ENCODE assay signal across 19 cellular contexts in genomic region chr14:33555710-33556350, GRCh38.
DNase-seq lines count a peak whose midpoint lies in the region; ATAC-seq, FAIRE-seq and TF ChIP-seq lines count a peak whose summit lies in the region.
"Had no signal": no experiment of that assay in that cellular context is flagged by ENCODE, and none has a peak within 500 bp of the region (broad histone marks: within the 10 kb centered on the region; RNA-seq: fewer than 3 reads in every experiment).

No MANE protein-coding gene starts in this region.

- BruUV-seq in GM12878 (replicated peaks; lab: Mats Ljungman, UMichigan) = no TSS peak

- POLR2A ChIA-PET in GM12878 (lab: Charles Lee) = interaction anchor here (1.0 to 7.9 kb wide), 5 partner anchors 8 to 24 kb away, joined by 3 to 81 read pairs (median 5); no protein-coding TSS in a partner anchor

- RAD21 ChIA-PET in GM12878 (lab: Charles Lee; ENCODE audit: unreplicated experiment) = interaction anchor here (0.6 to 12.9 kb wide), 6 partner anchors 10 to 44 kb away, joined by 3 to 176 read pairs (median 3); no protein-coding TSS in a partner anchor

- intact Hi-C loops in GM12878 (cut with micrococcal nuclease; ENCODE audit: unreplicated experiment) = no loop called here

- ATAC-seq in RWPE2 (ENCODE audit: low read depth) = no peak; the same call in 2 of the 3 replicates
- no peak for ATAC-seq in GM12878
- no peak for ATAC-seq in GM21447 (IDR thresholded peaks at IDR 0.05; ENCODE audit: unreplicated experiment)

- H4K20me1 ChIP-seq in GM12878 (ENCODE audit: control insufficient read depth, insufficient read depth) (no peaks in the 10 kb centered on the region), smooth muscle cell (ENCODE audit: low read depth) (no peaks in the 10 kb centered on the region)

- no peak for TF ChIP-seq RAD21 in GM12878 (IDR thresholded peaks at IDR 0.05; ENCODE audit: insufficient read depth, low read depth, low read length)

- in situ Hi-C loops in GM12878 (cut with MboI) = no loop called here

- H3F3A ChIP-seq in smooth muscle cell (ENCODE audit: low read depth) = no peaks in the 10 kb centered on the region

- no peaks in the 10 kb centered on the region for H3K9me3 ChIP-seq in RWPE2 (ENCODE audit: severe bottlenecking)
- no peaks in the 10 kb centered on the region for H3K9me3 ChIP-seq in GM12878 (replicated peaks; ENCODE audit: control insufficient read depth, insufficient read depth, low read length)
- no peaks in the 10 kb centered on the region for H3K9me3 ChIP-seq in smooth muscle cell (replicated peaks; ENCODE audit: low read depth)
- H3K9me3 ChIP-seq: Peyer's patch had no signal

- FAIRE-seq in GM12878 (lab: Jason Lieb, UNC) = no peak
- FAIRE-seq: HTR-8/SVneo had no signal

- TF ChIP-seq CTCF in RWPE2 (IDR thresholded peaks at IDR 0.05; ENCODE audit: poor library complexity, severe bottlenecking) (no peak), GM12878 (IDR thresholded peaks at IDR 0.05 in 2 of 3, conservative IDR thresholded peaks at IDR 0.05 in 1 of 3; ENCODE audit: control insufficient read depth in 2 of 3, extremely low read depth in 1 of 3, insufficient read depth in 1 of 3, low read depth in 3 of 3, low read length in 3 of 3) (no peak), fibroblast of the aortic adventitia (IDR thresholded peaks at IDR 0.05; ENCODE audit: insufficient read depth, low read length) (no peak), smooth muscle cell (IDR thresholded peaks at IDR 0.05; ENCODE audit: borderline replicate concordance, insufficient read depth, poor library complexity, severe bottlenecking) (no peak)

- peak overlapping the region; percentile 51 for H3K27ac ChIP-seq in RWPE2 (ENCODE audit: poor library complexity, severe bottlenecking)
- H3K27ac ChIP-seq in GM12878 (ENCODE audit: control insufficient read depth, insufficient read depth) = no peak overlapping the region
- peak overlapping the region; percentile 76 for H3K27ac ChIP-seq in smooth muscle cell (ENCODE audit: low read depth)
- H3K27ac ChIP-seq in substantia nigra (ENCODE audit: low read depth, low read length, poor library complexity, severe bottlenecking) = no peak overlapping the region
- H3K27ac ChIP-seq: C4-2B, Peyer's patch had no signal

- H3K4me1 ChIP-seq in RWPE2 (ENCODE audit: insufficient read depth, poor library complexity, severe bottlenecking) (peaks cover 14% of the 10 kb centered on the region), GM12878 (ENCODE audit: control insufficient read depth, insufficient read depth, low read length) (no peaks in the 10 kb centered on the region), smooth muscle cell (ENCODE audit: low read depth) (peaks cover 23% of the 10 kb centered on the region)
- H3K4me1 ChIP-seq: Peyer's patch had no signal

- no peak overlapping the region for H3K4me2 ChIP-seq in GM12878 (ENCODE audit: control insufficient read depth, insufficient read depth)
- peak overlapping the region; percentile 18 for H3K4me2 ChIP-seq in smooth muscle cell

- H3K4me3 ChIP-seq in RWPE2 (ENCODE audit: severe bottlenecking) = no peak overlapping the region
- H3K4me3 ChIP-seq in GM12878 = no peak overlapping the region
- H3K4me3 ChIP-seq in fibroblast of the aortic adventitia (ENCODE audit: low read depth, low read length) = no peak overlapping the region
- H3K4me3 ChIP-seq in smooth muscle cell = no peak overlapping the region
- H3K4me3 ChIP-seq: Peyer's patch had no signal

- H3K36me3 ChIP-seq in RWPE2 (ENCODE audit: low read depth) (no peaks in the 10 kb centered on the region), GM12878 (ENCODE audit: control insufficient read depth in 2 of 2, insufficient read depth in 2 of 2, low read length in 1 of 2) (no peaks in the 10 kb centered on the region), smooth muscle cell (ENCODE audit: low read depth) (no peaks in the 10 kb centered on the region)
- H3K36me3 ChIP-seq: Peyer's patch had no signal

- H3K9ac ChIP-seq in GM12878 (ENCODE audit: control insufficient read depth, insufficient read depth, low read length) (no peak overlapping the region), smooth muscle cell (ENCODE audit: low read depth) (no peak overlapping the region)

- TF ChIP-seq EP300 in GM12878 (IDR thresholded peaks at IDR 0.05; ENCODE audit: borderline replicate concordance in 1 of 2, control insufficient read depth in 1 of 2, low read depth in 2 of 2, low read length in 2 of 2) = no peak

- SMC1A ChIA-PET in GM12878 (lab: Charles Lee; ENCODE audit: uncharacterized antibody, unreplicated experiment) = interaction anchor here (1.0 to 8.6 kb wide), 14 partner anchors 8 to 97 kb away, joined by 3 to 176 read pairs (median 4); no protein-coding TSS in a partner anchor

- no peaks in the 10 kb centered on the region for H3K79me2 ChIP-seq in GM12878 (ENCODE audit: control insufficient read depth, insufficient read depth, low read length)
- no peaks in the 10 kb centered on the region for H3K79me2 ChIP-seq in smooth muscle cell (ENCODE audit: low read depth)

- H3K27me3 ChIP-seq in RWPE2 (ENCODE audit: insufficient read depth, poor library complexity, severe bottlenecking) (no peaks in the 10 kb centered on the region), GM12878 (replicated peaks in 1 of 2; ENCODE audit: control insufficient read depth in 2 of 2, insufficient read depth in 2 of 2, low read length in 1 of 2) (no peaks in the 10 kb centered on the region), smooth muscle cell (ENCODE audit: low read depth) (no peaks in the 10 kb centered on the region)
- H3K27me3 ChIP-seq: Peyer's patch had no signal

- TF ChIP-seq POLR2A in GM12878 (IDR thresholded peaks at IDR 0.05; ENCODE audit: low read depth, low read length) = no peak

- CTCF ChIA-PET in GM12878 (lab: Yijun Ruan, JAX) = interaction anchor here (0.8 to 1.3 kb wide), 2 partner anchors 17 to 19 kb away, joined by 3 read pairs; no protein-coding TSS in a partner anchor

- DNase-seq in RWPE2 (ENCODE audit: low spot score) (no peak), GM12878 (ENCODE audit: low read depth, low spot score) (no peak), fibroblast of the aortic adventitia (ENCODE audit: low read depth) (peak; percentile 41), smooth muscle cell (lab: John Stamatoyannopoulos, UW; ENCODE audit: unreplicated experiment) (no peak), SHP77 treated with DMSO at 0.1 percent for 48 hours (lab: John Stamatoyannopoulos, UW) (no peak), RKO (ENCODE audit: low spot score) (no peak), substantia nigra (lab: John Stamatoyannopoulos, UW) (no peak)
- DNase-seq: AML-193; H9; IMR-90; NCI-H1417 treated with DMSO at 0.1 percent for 48 hours; NCI-H187 treated with DMSO at 0.1 percent for 48 hours; NCI-H524 treated with DMSO at 0.1 percent for 48 hours; NK-92 treated with Interleukin-12 subunit alpha and Interleukin-12 subunit beta, amount 100 ng/mL, for 24 hours; Peyer's patch; SHP77 had no signal

- H2AFZ ChIP-seq in GM12878 (ENCODE audit: control insufficient read depth, low read depth, low read length) (no peak overlapping the region), smooth muscle cell (ENCODE audit: low read depth) (no peak overlapping the region)

- 24% methylated on average over 5 of the region's 5 CpGs for WGBS in GM12878 (ENCODE audit: insufficient coverage, insufficient replicate concordance, low lambda C conversion rate, missing lambda C conversion rate)
- WGBS in smooth muscle cell (ENCODE audit: low lambda C conversion rate) = 69% methylated on average over 5 of the region's 5 CpGs

TF ChIP-seq in GM12878, 131 proteins besides CTCF, POLR2A, EP300 and RAD21:
- TF ChIP-seq ZNF217 (IDR thresholded peaks at IDR 0.05) = no peak
- 0 out of 2 replicates have a peak, but pooled peaks have one; percentile 20 for TF ChIP-seq DPF2 (IDR thresholded peaks at IDR 0.05)
- TF ChIP-seq PML (IDR thresholded peaks at IDR 0.05; ENCODE audit: low read length) = no peak
- peak; percentile 90 for TF ChIP-seq MTA2 (IDR thresholded peaks at IDR 0.05; ENCODE audit: low read depth)
- no peak for TF ChIP-seq MEF2A (IDR thresholded peaks at IDR 0.05; ENCODE audit: insufficient read depth, low read depth, low read length)
- TF ChIP-seq CHD4 (IDR thresholded peaks at IDR 0.05) = no peak
- TF ChIP-seq IKZF1 (conservative IDR thresholded peaks at IDR 0.05) = 0 out of 2 replicates have a peak, but pooled peaks have one; percentile 26
- peak in 1 of 2 experiments; percentile 53; a peak in 1 of 4 replicates for TF ChIP-seq IKZF2 (IDR thresholded peaks at IDR 0.05)
- peak; percentile 41; the same call in 1 of the 2 replicates for TF ChIP-seq NBN (IDR thresholded peaks at IDR 0.05)

Comparison
In these comparisons a context has a peak if more than half of its experiments do, and no peak if none do; other contexts are left out.
1. H3K27ac ChIP-seq: peak in RWPE2 (single experiment) and smooth muscle cell (single experiment); none in GM12878 (single experiment) and substantia nigra (single experiment).